Comparison of ENCODE assay signal across 17 cellular contexts in genomic region chr4:119671205-119671604, GRCh38. TPM values are rescaled to one million over a fixed set of nuclear protein-coding genes. Genes with fewer than 3 reads are reported as not detected.
A peak's percentile ranks its signal among the peaks of the same experiment; 100 is the strongest.
DNase-seq lines count a peak whose midpoint lies in the region; ATAC-seq and TF ChIP-seq lines count a peak whose summit lies in the region.
"Had no signal": no experiment of that assay in that cellular context is flagged by ENCODE, and none has a peak within 500 bp of the region (broad histone marks: within the 10 kb centered on the region; RNA-seq: fewer than 3 reads in every experiment).

No MANE protein-coding gene starts in this region.

- ATAC-seq in GM21423 (IDR thresholded peaks at IDR 0.05; ENCODE audit: unreplicated experiment), result no peak
- ATAC-seq: HepG2 had no signal

- in situ Hi-C loops in G401 (cut with HindIII; ENCODE audit: low sequenced_read_pairs), result no loop called here

- TF ChIP-seq POLR2A in esophagus muscularis mucosa (IDR thresholded peaks at IDR 0.05; ENCODE audit: low read depth), result no peak
- no peak for TF ChIP-seq POLR2A in sigmoid colon (IDR thresholded peaks at IDR 0.05)

- H3K27me3 ChIP-seq in esophagus muscularis mucosa (no peaks in the 10 kb centered on the region), sigmoid colon (no peaks in the 10 kb centered on the region)
- H3K27me3 ChIP-seq: BE2C had no signal

- H3K9me3 ChIP-seq in esophagus muscularis mucosa, result no peaks in the 10 kb centered on the region
- no peaks in the 10 kb centered on the region for H3K9me3 ChIP-seq in sigmoid colon
- H3K9me3 ChIP-seq: BE2C, Caco-2 had no signal

- TF ChIP-seq CTCF in esophagus muscularis mucosa (IDR thresholded peaks at IDR 0.05) (no peak), sigmoid colon (IDR thresholded peaks at IDR 0.05) (no peak)

- TF ChIP-seq EP300 in esophagus muscularis mucosa (IDR thresholded peaks at IDR 0.05) (no peak), sigmoid colon (IDR thresholded peaks at IDR 0.05) (no peak)

- H3K36me3 ChIP-seq in esophagus muscularis mucosa (no peaks in the 10 kb centered on the region), sigmoid colon (no peaks in the 10 kb centered on the region)
- H3K36me3 ChIP-seq: BE2C had no signal

- peak; percentile 50 for DNase-seq in M059J (ENCODE audit: low read depth)
- DNase-seq in OCI-M2 (lab: John Stamatoyannopoulos, UW; ENCODE audit: unreplicated experiment), result peak; percentile 16
- DNase-seq in esophagus muscularis mucosa (ENCODE audit: extremely low spot score), result no peak
- no peak for DNase-seq in sigmoid colon
- DNase-seq in NCI-H1436 (lab: John Stamatoyannopoulos, UW), result no peak
- DNase-seq in G401 (ENCODE audit: low spot score), result no peak
- no peak for DNase-seq in posterior cingulate gyrus
- DNase-seq: ACHN; BE2C; C1 segment of cervical spinal cord; Caco-2; CD4-positive, CD25-positive, alpha-beta regulatory T cell; GF-D8; GOT3; H9 had no signal

- intact Hi-C loops in esophagus muscularis mucosa (cut with DNase I) (no loop called here), sigmoid colon (cut with DNase I) (loop anchor here (5.0 kb wide), 1 partner anchor 44 kb away; the partner anchor contains the start of gene PDE5A), posterior cingulate gyrus (cut with DNase I) (no loop called here)

- H3K4me3 ChIP-seq in esophagus muscularis mucosa (no peak overlapping the region), sigmoid colon (no peak overlapping the region)

- peak overlapping the region; percentile 49 to 57 (median 54) for H3K27ac ChIP-seq in esophagus muscularis mucosa (replicated peaks in 1 of 4)
- H3K27ac ChIP-seq in sigmoid colon, result peak overlapping the region; percentile 42 to 72 (median 44)

- peaks cover 0 to 76% (median 38%) of the 10 kb centered on the region in 4 donors for H3K4me1 ChIP-seq in esophagus muscularis mucosa
- peaks cover 0 to 65% (median 46%) of the 10 kb centered on the region in 4 donors for H3K4me1 ChIP-seq in sigmoid colon
- H3K4me1 ChIP-seq: BE2C had no signal

RNA-seq across cellular contexts. Expression of gene PDE5A, which starts 42.6 kb away (rescaled TPM):
- total RNA-seq in M059J (2014; rRNA removed; shearing (Covaris generic)), result 42.0 and 51.5 TPM in 2 replicates
- 100 to 1,000 TPM; 154 to 208 (median 199) TPM for total RNA-seq in esophagus muscularis mucosa
- total RNA-seq in sigmoid colon, result 100 to 1,000 TPM; 138 to 209 (median 149) TPM
- polyA plus RNA-seq in sigmoid colon, result 1 to 10 TPM; 5.5 to 9.0 (median 7.4) TPM
- 0.06 and 0.75 TPM in 2 replicates for total RNA-seq in G401 (2014; rRNA removed; shearing (Covaris generic))

Comparison
In these comparisons a context has a peak if more than half of its experiments do, and no peak if none do; other contexts are left out.
1. DNase-seq: peak in M059J (single experiment) and OCI-M2 (single experiment); none in esophagus muscularis mucosa (single experiment), sigmoid colon (single experiment), NCI-H1436 (single experiment), G401 (single experiment) and posterior cingulate gyrus (0 of 10).
2. RNA of gene PDE5A, which starts 42.6 kb away (total RNA-seq): 154 to 208 TPM in esophagus muscularis mucosa, 138 to 209 TPM in sigmoid colon and 42.0 to 51.5 TPM in M059J; 0.06 to 0.75 TPM in G401; every median in the first group is over 10 times any median in the second.